ENCODE assay signal across 24 cellular contexts in genomic region chr2:223396993-223397392, GRCh38.
DNase-seq lines count a peak whose midpoint lies in the region; ATAC-seq and TF ChIP-seq lines count a peak whose summit lies in the region.
"Had no signal": no experiment of that assay in that cellular context is flagged by ENCODE, and none has a peak within 500 bp of the region (broad histone marks: within the 10 kb centered on the region; RNA-seq: fewer than 3 reads in every experiment).

No MANE protein-coding gene starts in this region.

- H3K9me3 Mint-ChIP-seq in natural killer cell treated with Interleukin-12 subunit alpha and Interleukin-12 subunit beta and Interleukin-15 and Interleukin-18, amount 100 ng/mL, for 72 hours = no peaks in the 10 kb centered on the region

- no peaks in the 10 kb centered on the region for H3K79me2 ChIP-seq in GM23248 (ENCODE audit: insufficient read depth)

- H3K27me3 Mint-ChIP-seq in natural killer cell treated with Interleukin-12 subunit alpha and Interleukin-12 subunit beta and Interleukin-15 and Interleukin-18, amount 100 ng/mL, for 72 hours = no peaks in the 10 kb centered on the region
- H3K27me3 Mint-ChIP-seq: B cell; CD8-positive, alpha-beta memory T cell; IgD-negative memory B cell; T-cell had no signal

- H3K27ac Mint-ChIP-seq in natural killer cell treated with Interleukin-12 subunit alpha and Interleukin-12 subunit beta and Interleukin-15 and Interleukin-18, amount 100 ng/mL, for 72 hours = no peak overlapping the region
- H3K27ac Mint-ChIP-seq: B cell; CD14-positive monocyte; CD8-positive, alpha-beta memory T cell; IgD-negative memory B cell; T-cell had no signal

- no peaks in the 10 kb centered on the region for H3K4me1 Mint-ChIP-seq in natural killer cell treated with Interleukin-12 subunit alpha and Interleukin-12 subunit beta and Interleukin-15 and Interleukin-18, amount 100 ng/mL, for 72 hours (ENCODE audit: low read depth in 2 of 2)
- H3K4me1 Mint-ChIP-seq: B cell; CD14-positive monocyte; CD8-positive, alpha-beta memory T cell; IgD-negative memory B cell; T-cell had no signal

- H3K4me1 ChIP-seq in GM23248 (ENCODE audit: insufficient read depth) (no peaks in the 10 kb centered on the region), HAP-1 (no peaks in the 10 kb centered on the region)
- H3K4me1 ChIP-seq: SJSA1 had no signal

- ATAC-seq in omental fat pad (ENCODE audit: low FRiP score) (peak; percentile 39), GM21825 (IDR thresholded peaks at IDR 0.05; ENCODE audit: unreplicated experiment) (no peak)
- ATAC-seq in natural killer cell treated with Interleukin-12 subunit alpha and Interleukin-12 subunit beta and Interleukin-15 and Interleukin-18, amount 100 ng/mL, for 72 hours = no peak
- ATAC-seq: T-cell had no signal

- H3K36me3 Mint-ChIP-seq in natural killer cell treated with Interleukin-12 subunit alpha and Interleukin-12 subunit beta and Interleukin-15 and Interleukin-18, amount 100 ng/mL, for 72 hours = no peaks in the 10 kb centered on the region
- H3K36me3 Mint-ChIP-seq: CD14-positive monocyte; CD8-positive, alpha-beta memory T cell; IgD-negative memory B cell; T-cell had no signal

- H3K4me3 Mint-ChIP-seq in natural killer cell treated with Interleukin-12 subunit alpha and Interleukin-12 subunit beta and Interleukin-15 and Interleukin-18, amount 100 ng/mL, for 72 hours = no peak overlapping the region
- H3K4me3 Mint-ChIP-seq: B cell; CD14-positive monocyte; CD8-positive, alpha-beta memory T cell; IgD-negative memory B cell; T-cell had no signal

- H3K9me2 ChIP-seq in GM23248 (ENCODE audit: insufficient read depth) = no peaks in the 10 kb centered on the region

- H3K4me3 ChIP-seq in GM23248 (no peak overlapping the region), cardiac fibroblast (replicated peaks in 1 of 2; ENCODE audit: low read depth in 2 of 2, low read length in 2 of 2) (no peak overlapping the region), HAP-1 (no peak overlapping the region)
- H3K4me3 ChIP-seq: SJSA1 had no signal

- in situ Hi-C loops in GM23248 (cut with MboI) = no loop called here
- in situ Hi-C loops in HAP-1 (cut with MboI; ENCODE audit: low sequenced_read_pairs) = no loop called here

- H2AFZ ChIP-seq in GM23248 = no peak overlapping the region

- H3K27me3 ChIP-seq in GM23248 (replicated peaks; ENCODE audit: insufficient read depth) = no peaks in the 10 kb centered on the region
- no peaks in the 10 kb centered on the region for H3K27me3 ChIP-seq in HAP-1 (ENCODE audit: low read depth)
- H3K27me3 ChIP-seq: SJSA1 had no signal

- H3K36me3 ChIP-seq in GM23248 (ENCODE audit: low read depth) (no peaks in the 10 kb centered on the region), HAP-1 (replicated peaks) (no peaks in the 10 kb centered on the region)
- H3K36me3 ChIP-seq: SJSA1 had no signal

- DNase-seq in GM23248 (peak; percentile 23), NCI-H226 (peak; percentile 18), cardiac fibroblast (ENCODE audit: low read depth in 2 of 2) (peak; percentile 7 to 29), omental fat pad (ENCODE audit: low spot score) (no peak), HAP-1 (ENCODE audit: low spot score in 2 of 2) (no peak)
- no peak for DNase-seq in natural killer cell treated with Interleukin-12 subunit alpha and Interleukin-12 subunit beta and Interleukin-15 and Interleukin-18, amount 100 ng/mL, for 72 hours (ENCODE audit: low spot score)
- DNase-seq: Calu3; CD8-positive, alpha-beta memory T cell; DMS79 treated with DMSO at 0.1 percent for 48 hours; GF-D8; Karpas-422; NCI-H1694; NCI-H2029 treated with DMSO at 0.1 percent for 48 hours; NCI-H2227 treated with DMSO at 0.1 percent for 48 hours; NCI-H510A; NCI-H69; Right ventricle myocardium superior; RPMI8226; T-cell had no signal

- TF ChIP-seq CTCF in cardiac fibroblast (IDR thresholded peaks at IDR 0.05; ENCODE audit: low read depth, low read length) (no peak), omental fat pad (IDR thresholded peaks at IDR 0.05) (no peak)

- 76 to 77% methylated on average over 2 of the region's 2 CpGs for WGBS in GM23248 (ENCODE audit: low coverage in 1 of 2, low lambda C conversion rate in 2 of 2, missing lambda C conversion rate in 2 of 2), 2 experiments

- H4K20me1 ChIP-seq in GM23248 (ENCODE audit: insufficient read depth) = no peaks in the 10 kb centered on the region

- H3K9ac ChIP-seq in GM23248 = no peak overlapping the region

- no peaks in the 10 kb centered on the region for H3F3A ChIP-seq in GM23248 (ENCODE audit: insufficient read depth)

- H3K4me2 ChIP-seq in GM23248 (ENCODE audit: unreplicated experiment) = no peak overlapping the region

- H3K9me3 ChIP-seq in GM23248 (ENCODE audit: low read depth) = no peaks in the 10 kb centered on the region
- H3K9me3 ChIP-seq in HAP-1 = no peaks in the 10 kb centered on the region
- H3K9me3 ChIP-seq: SJSA1 had no signal

- H3K27ac ChIP-seq in GM23248 = no peak overlapping the region
- H3K27ac ChIP-seq: SJSA1 had no signal

Comparison
In these comparisons a context has a peak if more than half of its experiments do, and no peak if none do; other contexts are left out.
1. DNase-seq: peak in GM23248 (single experiment), NCI-H226 (single experiment) and cardiac fibroblast (2 of 2); none in omental fat pad (single experiment), natural killer cell treated with Interleukin-12 subunit alpha and Interleukin-12 subunit beta and Interleukin-15 and Interleukin-18, amount 100 ng/mL, for 72 hours (single experiment) and HAP-1 (0 of 2).